19 cellular contexts compared by ENCODE assay signal in genomic region chr18:45277870-45278269, GRCh38.
DNase-seq lines count a peak whose midpoint lies in the region; ATAC-seq and TF ChIP-seq lines count a peak whose summit lies in the region.
"Had no signal": no experiment of that assay in that cellular context is flagged by ENCODE, and none has a peak within 500 bp of the region (broad histone marks: within the 10 kb centered on the region; RNA-seq: fewer than 3 reads in every experiment).

No MANE protein-coding gene starts in this region.

- H3K9me3 Mint-ChIP-seq in chondrocyte (ENCODE audit: low read depth) = peaks cover 11% of the 10 kb centered on the region

- in situ Hi-C loops in transverse colon (cut with MboI; ENCODE audit: low pct_ligation_motif_present in 1 of 4, low pct_unique_long_range_greater_than_20kb in 1 of 4, low sequenced_read_pairs in 3 of 4) = no loop called here

- H3K4me3 ChIP-seq in mucosa of rectum (ENCODE audit: low read length in 2 of 2) (no peak overlapping the region), transverse colon (no peak overlapping the region)
- H3K4me3 ChIP-seq: GM12878, GM23248, HAP-1 had no signal

- no peak overlapping the region for H3K9ac ChIP-seq in mucosa of rectum (ENCODE audit: low read depth in 1 of 2, low read length in 2 of 2)
- H3K9ac ChIP-seq: GM23248 had no signal

- no peak overlapping the region for H3K4me3 Mint-ChIP-seq in chondrocyte (ENCODE audit: unreplicated experiment)
- H3K4me3 Mint-ChIP-seq: CD4-positive, CD25-positive, alpha-beta regulatory T cell; CD8-positive, alpha-beta memory T cell had no signal

- H3K27ac ChIP-seq in mucosa of rectum (ENCODE audit: low read depth in 2 of 2, low read length in 2 of 2) (peak overlapping the region; percentile 19 to 27), transverse colon (peak overlapping the region in 2 of 4 donors; percentile 30 to 54)
- H3K27ac ChIP-seq: GM23248 had no signal

- intact Hi-C loops in transverse colon (cut with DNase I; ENCODE audit: low total_unique reads) = no loop called here

- TF ChIP-seq EP300 in transverse colon (IDR thresholded peaks at IDR 0.05; ENCODE audit: low read depth) = peak; percentile 18

- peak overlapping the region; percentile 11 for H3K27ac Mint-ChIP-seq in chondrocyte (ENCODE audit: unreplicated experiment)
- H3K27ac Mint-ChIP-seq: CD4-positive, CD25-positive, alpha-beta regulatory T cell; CD8-positive, alpha-beta memory T cell had no signal

- H3K27me3 ChIP-seq in mucosa of rectum (ENCODE audit: control insufficient read depth in 2 of 2, insufficient read depth in 2 of 2, low read length in 2 of 2) (no peaks in the 10 kb centered on the region), transverse colon (no peaks in the 10 kb centered on the region)
- H3K27me3 ChIP-seq: BE2C had no signal

- no peaks in the 10 kb centered on the region for H3K27me3 Mint-ChIP-seq in chondrocyte (ENCODE audit: low read depth)

- no peaks in the 10 kb centered on the region for H3K36me3 Mint-ChIP-seq in chondrocyte (ENCODE audit: low read depth)
- H3K36me3 Mint-ChIP-seq: CD4-positive, CD25-positive, alpha-beta regulatory T cell; CD8-positive, alpha-beta memory T cell had no signal

- TF ChIP-seq POLR2A in transverse colon (IDR thresholded peaks at IDR 0.05) = no peak

- 42 to 46% methylated on average over 2 of the region's 2 CpGs for WGBS in transverse colon (ENCODE audit: low coverage in 1 of 2), 2 donors

- TF ChIP-seq CTCF in chondrocyte (IDR thresholded peaks at IDR 0.05) (no peak), transverse colon (IDR thresholded peaks at IDR 0.05) (no peak)

- DNase-seq in NCI-H748 treated with DMSO at 0.1 percent for 48 hours (lab: John Stamatoyannopoulos, UW) (peak; percentile 10), chondrocyte (ENCODE audit: low spot score) (no peak), transverse colon (peak; percentile 14), COR-L47 (lab: John Stamatoyannopoulos, UW) (no peak), HEK293T (ENCODE audit: extremely low spot score) (no peak)
- DNase-seq: ACHN; BE2C; C1 segment of cervical spinal cord; Caco-2; CD4-positive, CD25-positive, alpha-beta regulatory T cell; CD8-positive, alpha-beta memory T cell; DMS53; DND-41; EL; GM23248 had no signal

- CTCF ChIA-PET in HEK293T (lab: Yijun Ruan, JAX) = no interaction called here

- no peaks in the 10 kb centered on the region for H3K36me3 ChIP-seq in mucosa of rectum (ENCODE audit: control insufficient read depth in 2 of 2, insufficient read depth in 2 of 2, low read length in 2 of 2)
- no peaks in the 10 kb centered on the region for H3K36me3 ChIP-seq in transverse colon
- H3K36me3 ChIP-seq: BE2C, HAP-1 had no signal

- no peaks in the 10 kb centered on the region for H3K4me1 Mint-ChIP-seq in chondrocyte (ENCODE audit: low read depth)
- H3K4me1 Mint-ChIP-seq: CD4-positive, CD25-positive, alpha-beta regulatory T cell; CD8-positive, alpha-beta memory T cell had no signal

- H3K4me1 ChIP-seq in mucosa of rectum (ENCODE audit: control insufficient read depth in 2 of 2, insufficient read depth in 2 of 2, low read length in 2 of 2) (peaks cover 5 to 6% of the 10 kb centered on the region in 2 donors), transverse colon (peaks cover 0 to 17% (median 0%) of the 10 kb centered on the region in 4 donors)
- H3K4me1 ChIP-seq: BE2C, Caco-2, HAP-1 had no signal

- no peak for ATAC-seq in GM18520 (IDR thresholded peaks at IDR 0.05; ENCODE audit: unreplicated experiment)
- ATAC-seq: GM12878 had no signal

- H3K9me3 ChIP-seq in mucosa of rectum (ENCODE audit: control insufficient read depth in 2 of 2, low read length in 2 of 2) = peaks cover 0 to 2% of the 10 kb centered on the region in 2 donors
- H3K9me3 ChIP-seq in transverse colon = no peaks in the 10 kb centered on the region
- H3K9me3 ChIP-seq: BE2C, Caco-2, HAP-1 had no signal

- POLR2A ChIA-PET in HEK293T (lab: Yijun Ruan, JAX) = no interaction called here

TF ChIP-seq in HEK293T, 16 proteins besides CTCF, POLR2A, EP300 and RAD21:
- TF ChIP-seq, protein P1, sequence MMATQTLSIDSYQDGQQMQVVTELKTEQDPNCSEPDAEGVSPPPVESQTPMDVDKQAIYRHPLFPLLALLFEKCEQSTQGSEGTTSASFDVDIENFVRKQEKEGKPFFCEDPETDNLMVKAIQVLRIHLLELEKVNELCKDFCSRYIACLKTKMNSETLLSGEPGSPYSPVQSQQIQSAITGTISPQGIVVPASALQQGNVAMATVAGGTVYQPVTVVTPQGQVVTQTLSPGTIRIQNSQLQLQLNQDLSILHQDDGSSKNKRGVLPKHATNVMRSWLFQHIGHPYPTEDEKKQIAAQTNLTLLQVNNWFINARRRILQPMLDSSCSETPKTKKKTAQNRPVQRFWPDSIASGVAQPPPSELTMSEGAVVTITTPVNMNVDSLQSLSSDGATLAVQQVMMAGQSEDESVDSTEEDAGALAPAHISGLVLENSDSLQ (IDR thresholded peaks at IDR 0.05) = no peak
- no peak for TF ChIP-seq ELF4 (IDR thresholded peaks at IDR 0.05)
- TF ChIP-seq BHLHE40 (IDR thresholded peaks at IDR 0.05; ENCODE audit: borderline replicate concordance) = no peak
- no peak for TF ChIP-seq HDGF (IDR thresholded peaks at IDR 0.05; ENCODE audit: borderline replicate concordance)
- no peak for TF ChIP-seq SP1 (IDR thresholded peaks at IDR 0.05)
- no peak for TF ChIP-seq ARNT (IDR thresholded peaks at IDR 0.05)
- TF ChIP-seq ZNF384 (IDR thresholded peaks at IDR 0.05) = no peak
- no peak for TF ChIP-seq CTBP1 (IDR thresholded peaks at IDR 0.05; ENCODE audit: borderline replicate concordance)
- TF ChIP-seq FOXM1 (IDR thresholded peaks at IDR 0.05; ENCODE audit: borderline replicate concordance) = no peak
TF ChIP-seq in HEK293T: peak in this region for 0.

Comparison
In these comparisons a context has a peak if more than half of its experiments do, and no peak if none do; other contexts are left out.
1. DNase-seq: peak in NCI-H748 treated with DMSO at 0.1 percent for 48 hours (single experiment) and transverse colon (single experiment); none in chondrocyte (single experiment), COR-L47 (single experiment) and HEK293T (single experiment).